In the genomic region with DNA sequence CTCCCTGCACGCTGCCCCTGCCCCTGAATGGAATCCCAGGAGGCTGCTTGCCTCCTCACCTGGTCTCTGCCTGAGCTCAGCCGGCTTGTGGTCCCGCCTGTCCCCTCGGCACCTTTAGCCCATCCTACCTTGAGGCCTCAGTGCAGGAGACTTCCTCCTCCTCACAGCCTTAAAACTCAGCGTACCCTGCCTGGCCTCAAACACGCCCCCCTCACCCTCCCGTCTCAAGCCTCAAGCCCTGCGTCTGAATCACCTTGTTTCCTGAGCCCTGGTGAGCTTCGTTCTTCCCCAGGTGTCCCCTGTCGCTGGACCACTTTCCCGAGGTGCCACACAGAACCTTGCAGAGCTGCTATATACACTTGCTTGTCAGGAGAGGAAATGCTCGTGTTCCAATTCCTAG, we compare ENCODE assay signal across 29 cellular contexts.
"Had no signal": no experiment of that assay in that cellular context is flagged by ENCODE, and none has a peak within 500 bp of the region (broad histone marks: within the 10 kb centered on the region; RNA-seq: fewer than 3 reads in every experiment).

No MANE protein-coding gene starts in this region.

- H3K27me3 ChIP-seq: brain microvascular endothelial cell, foreskin keratinocyte had no signal

- H3K27ac Mint-ChIP-seq: activated CD4-positive, alpha-beta memory T cell treated with anti-CD3 and anti-CD28 coated beads, Interleukin-2, amount 10 ng/mL, durations not matched to agents 7 days and 5 days; activated CD4-positive, alpha-beta T cell treated with anti-CD3 and anti-CD28 coated beads for 36 hours; activated CD4-positive, alpha-beta T cell treated with anti-CD3 and anti-CD28 coated beads, Interleukin-2, amount 10 ng/mL, durations not matched to agents 24 days and 14 days; activated naive CD8-positive, alpha-beta T cell; activated T-cell treated with anti-CD3 and anti-CD28 coated beads, Interleukin-2, amount 50 U/mL, for 24 hours; activated T-cell treated with anti-CD3 and anti-CD28 coated beads, Interleukin-2, amount 50 U/mL, for 72 hours; dendritic cell treated with granulocyte-macrophage colony-stimulating factor and Interleukin-4, amounts not matched to agents 40 ng/mL and 50 ng/mL, for 4 days; T-helper 17 cell; T-helper 2 cell treated with Interferon-gamma antibody and Interleukin-4, amounts not matched to agents 5 μg/mL and 100 μg/mL, for 36 hours had no signal

- H3K36me3 ChIP-seq: brain microvascular endothelial cell, esophagus muscularis mucosa, WERI-Rb-1 had no signal

- H3K4me3 Mint-ChIP-seq: activated CD4-positive, alpha-beta memory T cell treated with anti-CD3 and anti-CD28 coated beads, Interleukin-2, amount 10 ng/mL, durations not matched to agents 7 days and 5 days; activated CD4-positive, alpha-beta T cell treated with anti-CD3 and anti-CD28 coated beads for 36 hours; activated CD4-positive, alpha-beta T cell treated with anti-CD3 and anti-CD28 coated beads, Interleukin-2, amount 10 ng/mL, durations not matched to agents 24 days and 14 days; activated naive CD8-positive, alpha-beta T cell; activated T-cell treated with anti-CD3 and anti-CD28 coated beads, Interleukin-2, amount 50 U/mL, for 24 hours; activated T-cell treated with anti-CD3 and anti-CD28 coated beads, Interleukin-2, amount 50 U/mL, for 72 hours; central memory CD8-positive, alpha-beta T cell; dendritic cell treated with granulocyte-macrophage colony-stimulating factor and Interleukin-4, amounts not matched to agents 40 ng/mL and 50 ng/mL, for 4 days; T-helper 17 cell; T-helper 2 cell treated with Interferon-gamma antibody and Interleukin-4, amounts not matched to agents 5 μg/mL and 100 μg/mL, for 36 hours had no signal

- H3K27me3 Mint-ChIP-seq: activated CD4-positive, alpha-beta T cell treated with anti-CD3 and anti-CD28 coated beads for 36 hours; activated CD4-positive, alpha-beta T cell treated with anti-CD3 and anti-CD28 coated beads, Interleukin-2, amount 10 ng/mL, durations not matched to agents 24 days and 14 days; activated naive CD8-positive, alpha-beta T cell had no signal

- H3K27ac ChIP-seq: brain microvascular endothelial cell, coronary artery, dorsolateral prefrontal cortex, esophagus muscularis mucosa, foreskin keratinocyte, WERI-Rb-1 had no signal

- H3K4me1 ChIP-seq: esophagus muscularis mucosa, foreskin keratinocyte had no signal

- DNase-seq: activated CD4-positive, alpha-beta memory T cell treated with anti-CD3 and anti-CD28 coated beads, Interleukin-2, amount 10 ng/mL, durations not matched to agents 7 days and 5 days; activated CD4-positive, alpha-beta T cell treated with anti-CD3 and anti-CD28 coated beads for 36 hours; activated CD4-positive, alpha-beta T cell treated with anti-CD3 and anti-CD28 coated beads, Interleukin-2, amount 10 ng/mL, durations not matched to agents 24 days and 14 days; activated CD4-positive, CD25-positive, alpha-beta regulatory T cell; activated CD4-positive, CD25-positive, alpha-beta regulatory T cell treated with anti-CD3 and anti-CD28 coated beads, Interleukin-2, amount 50 U/mL, for 72 hours; activated CD8-positive, alpha-beta memory T cell treated with anti-CD3 and anti-CD28 coated beads, Interleukin-2, amount 50 U/mL, for 48 hours; activated gamma-delta T cell; activated naive CD4-positive, alpha-beta T cell; activated naive CD4-positive, alpha-beta T cell treated with anti-CD3 and anti-CD28 coated beads, Interleukin-2, amount 50 U/mL, for 16 hours; activated T-cell treated with anti-CD3 and anti-CD28 coated beads for 4 hours; activated T-cell treated with anti-CD3 and anti-CD28 coated beads, Interleukin-2, amount 50 U/mL, for 24 hours; activated T-cell treated with anti-CD3 and anti-CD28 coated beads, Interleukin-2, amount 50 U/mL, for 72 hours; amniotic stem cell; anterior cingulate cortex; brain microvascular endothelial cell; dorsolateral prefrontal cortex; effector memory CD4-positive, alpha-beta T cell; erythroblast; foreskin keratinocyte; T-helper 1 cell; T-helper 17 cell; T1000; WERI-Rb-1 had no signal

- ATAC-seq: activated CD4-positive, alpha-beta T cell treated with anti-CD3 and anti-CD28 coated beads for 36 hours; activated T-cell treated with anti-CD3 and anti-CD28 coated beads, Interleukin-2, amount 50 U/mL, for 72 hours; foreskin keratinocyte; T-helper 17 cell had no signal

- H3K9me3 Mint-ChIP-seq: central memory CD8-positive, alpha-beta T cell had no signal

- H3K4me3 ChIP-seq: coronary artery, dorsolateral prefrontal cortex, esophagus muscularis mucosa had no signal
